Comparison of ENCODE assay signal across 1 cellular context in the genomic region with DNA sequence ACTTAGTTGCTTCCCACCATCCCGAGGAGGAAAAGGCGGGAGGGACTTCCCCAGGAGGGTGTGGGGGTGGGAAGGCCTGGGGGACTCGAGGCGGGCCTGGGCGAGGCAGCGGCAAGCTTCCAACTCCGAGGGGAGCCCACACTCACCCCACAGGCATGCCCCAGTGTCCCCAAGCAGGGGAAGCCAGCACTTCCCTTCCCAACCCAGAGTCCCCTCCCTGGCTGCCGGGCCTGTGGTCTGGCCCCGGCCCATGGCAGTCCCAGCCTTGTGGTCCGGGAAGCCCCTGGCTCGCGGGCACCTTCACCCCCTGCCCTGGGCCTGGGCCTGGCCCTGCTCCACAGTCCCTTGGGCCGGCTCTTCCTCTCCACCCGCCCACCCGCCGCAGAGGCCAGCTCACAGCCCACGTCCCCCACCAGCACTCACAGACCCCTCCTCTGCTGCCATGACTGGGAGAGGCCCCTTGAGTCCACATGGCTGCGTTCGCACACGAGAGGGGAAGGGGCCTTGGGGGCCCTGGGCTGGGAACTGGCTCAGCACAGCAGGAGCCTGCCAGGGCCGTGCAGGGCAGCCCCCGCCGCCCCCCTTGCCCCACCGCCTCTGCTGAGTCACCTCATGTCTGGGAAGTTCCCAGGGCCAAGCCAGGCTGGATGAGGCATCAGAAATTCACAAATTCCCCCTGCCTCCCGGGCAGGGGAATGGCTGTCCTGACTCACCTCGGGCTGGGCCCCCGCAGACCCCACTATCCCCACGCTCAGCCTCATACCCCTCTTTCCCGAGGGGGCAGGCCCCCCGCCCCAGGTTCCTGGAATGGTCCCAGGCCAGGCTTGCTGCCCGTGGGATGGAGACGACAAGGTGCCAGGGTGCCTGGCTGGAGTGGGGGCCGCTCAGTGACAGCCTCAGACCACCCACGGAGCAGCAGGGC.
TF ChIP-seq lines count a peak whose summit lies in the region.

No MANE protein-coding gene starts in this region.

TF ChIP-seq in HCT116, 20 proteins besides CTCF, POLR2A, EP300 and RAD21 (continued from another document):
- TF ChIP-seq POLR2AphosphoS5 (IDR thresholded peaks at IDR 0.05; ENCODE audit: low read depth, low read length) = peak; percentile 48
- peak; percentile 41 for TF ChIP-seq ZBTB33 (IDR thresholded peaks at IDR 0.05; ENCODE audit: extremely low read depth, insufficient replicate concordance, low read length)
- TF ChIP-seq REST (IDR thresholded peaks at IDR 0.05; ENCODE audit: low read depth) = no peak
- TF ChIP-seq ELF1 (IDR thresholded peaks at IDR 0.05; ENCODE audit: borderline replicate concordance, low read depth) = no peak
